ENCODE assay signal across 1 cellular context in genomic region chr7:132613737-132614136, GRCh38.
TF ChIP-seq lines count a peak whose summit lies in the region.

No MANE protein-coding gene starts in this region.

TF ChIP-seq in GM23338, 12 proteins besides CTCF, POLR2A, EP300 and RAD21 (continued from another document):
- TF ChIP-seq JUNB (IDR thresholded peaks at IDR 0.05; ENCODE audit: unreplicated experiment) (no peak), CREB1 (CRISPR knock-in tag; IDR thresholded peaks at IDR 0.05; ENCODE audit: low read depth) (no peak), ETS1 (IDR thresholded peaks at IDR 0.05) (no peak), STAT1 (IDR thresholded peaks at IDR 0.05; ENCODE audit: unreplicated experiment) (no peak), ZNF462 (CRISPR knock-in tag; IDR thresholded peaks at IDR 0.05) (no peak), POLR2AphosphoS5 (IDR thresholded peaks at IDR 0.05; ENCODE audit: low read depth) (no peak)
